Comparison of ENCODE assay signal across 18 cellular contexts in the genomic region with DNA sequence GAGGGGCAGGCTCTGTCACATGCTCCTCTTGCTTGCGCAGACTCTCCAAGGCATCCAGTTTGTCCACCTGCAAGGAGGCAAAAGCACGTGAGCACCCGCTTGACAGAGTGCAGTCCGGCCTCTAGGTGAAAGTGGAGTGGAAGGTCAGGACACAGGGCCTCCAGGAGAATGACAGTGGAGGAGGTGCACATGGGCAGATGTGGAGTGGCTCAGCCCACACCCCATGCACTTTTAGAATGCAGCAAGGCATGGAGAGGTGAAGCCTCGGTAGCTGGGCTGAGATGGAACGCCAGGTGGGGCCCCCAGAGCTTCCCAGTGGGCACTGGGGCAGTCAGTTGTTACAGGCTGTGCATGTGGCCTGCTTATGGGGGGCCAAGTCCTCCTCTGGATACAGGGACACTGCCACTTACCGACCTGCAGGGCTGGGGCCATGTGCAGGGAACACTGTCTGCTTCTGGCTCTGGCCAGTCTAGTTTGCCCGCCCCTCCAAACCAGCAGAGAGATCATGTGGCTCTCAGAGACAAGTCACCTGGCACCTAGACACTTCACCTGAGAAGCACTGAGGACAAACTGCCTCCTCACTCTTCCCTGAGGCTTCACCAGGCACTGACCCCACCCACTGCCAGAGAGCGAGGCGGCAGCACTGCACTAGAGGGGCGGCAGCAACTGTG. TPM values are rescaled to one million over a fixed set of nuclear protein-coding genes. Genes with fewer than 3 reads are reported as not detected.
DNase-seq lines count a peak whose midpoint lies in the region; ATAC-seq and TF ChIP-seq lines count a peak whose summit lies in the region.
"Had no signal": no experiment of that assay in that cellular context is flagged by ENCODE, and none has a peak within 500 bp of the region (broad histone marks: within the 10 kb centered on the region; RNA-seq: fewer than 3 reads in every experiment).

No MANE protein-coding gene starts in this region.

- no peak overlapping the region for H3K27ac ChIP-seq in CD4-positive, alpha-beta T cell (ENCODE audit: low read depth, low read length)

- H3K4me3 Mint-ChIP-seq in activated CD4-positive, alpha-beta T cell treated with anti-CD3 and anti-CD28 coated beads for 36 hours, result no peak overlapping the region
- H3K4me3 Mint-ChIP-seq in CD4-positive, alpha-beta T cell, result peak overlapping the region; percentile 45
- H3K4me3 Mint-ChIP-seq in nephron, result peak overlapping the region in 2 of 3 experiments; percentile 46 to 47
- no peak overlapping the region for H3K4me3 Mint-ChIP-seq in chondrocyte (ENCODE audit: unreplicated experiment)
- H3K4me3 Mint-ChIP-seq: CD8-positive, alpha-beta T cell had no signal

- POLR2A ChIA-PET in activated CD4-positive, alpha-beta T cell treated with anti-CD3 and anti-CD28 coated beads for 36 hours (lab: Charles Lee), result no interaction called here
- POLR2A ChIA-PET in CD4-positive, alpha-beta T cell (lab: Charles Lee), result no interaction called here

- TF ChIP-seq CTCF in CD4-positive, alpha-beta T cell (IDR thresholded peaks at IDR 0.05), result no peak
- TF ChIP-seq CTCF in nephron (IDR thresholded peaks at IDR 0.05; ENCODE audit: unreplicated experiment in 3 of 3), result no peak
- TF ChIP-seq CTCF in chondrocyte (IDR thresholded peaks at IDR 0.05), result no peak

- H3K4me1 ChIP-seq in adipocyte (ENCODE audit: control insufficient read depth, insufficient read depth, low read length), result peaks cover 26% of the 10 kb centered on the region

- no peaks in the 10 kb centered on the region for H3K9me3 ChIP-seq in CD4-positive, alpha-beta T cell (ENCODE audit: control insufficient read depth, low read length)
- no peaks in the 10 kb centered on the region for H3K9me3 ChIP-seq in adipocyte (ENCODE audit: control insufficient read depth, low read length)
- H3K9me3 ChIP-seq: HAP-1 had no signal

- H3K36me3 ChIP-seq in adipocyte (ENCODE audit: control insufficient read depth, insufficient read depth, low read length, severe bottlenecking), result peaks cover 36% of the 10 kb centered on the region

- peaks cover 23% of the 10 kb centered on the region for H3K4me1 Mint-ChIP-seq in activated CD4-positive, alpha-beta T cell treated with anti-CD3 and anti-CD28 coated beads for 36 hours
- peaks cover 18% of the 10 kb centered on the region for H3K4me1 Mint-ChIP-seq in CD4-positive, alpha-beta T cell (ENCODE audit: low read depth)
- H3K4me1 Mint-ChIP-seq in nephron (peaks cover 12% of the 10 kb centered on the region), chondrocyte (ENCODE audit: low read depth) (peaks cover 25% of the 10 kb centered on the region)

- H3K27me3 Mint-ChIP-seq in activated CD4-positive, alpha-beta T cell treated with anti-CD3 and anti-CD28 coated beads for 36 hours, result no peaks in the 10 kb centered on the region
- no peaks in the 10 kb centered on the region for H3K27me3 Mint-ChIP-seq in CD4-positive, alpha-beta T cell
- H3K27me3 Mint-ChIP-seq in nephron (ENCODE audit: low read depth) (no peaks in the 10 kb centered on the region), chondrocyte (ENCODE audit: low read depth) (no peaks in the 10 kb centered on the region)

- CTCF ChIA-PET in activated CD4-positive, alpha-beta T cell treated with anti-CD3 and anti-CD28 coated beads for 36 hours (lab: Charles Lee), result interaction anchor here (0.7 to 3.2 kb wide), 3 partner anchors 36 to 116 kb away, joined by 3 to 18 read pairs (median 6); a partner anchor contains a TSS
- CTCF ChIA-PET in CD4-positive, alpha-beta T cell (lab: Charles Lee), result interaction anchor here (2.1 kb wide), 1 partner anchor 37 kb away, joined by 7 read pairs; a partner anchor contains a TSS

- no peaks in the 10 kb centered on the region for H3K36me3 Mint-ChIP-seq in activated CD4-positive, alpha-beta T cell treated with anti-CD3 and anti-CD28 coated beads for 36 hours (ENCODE audit: low read depth)
- H3K36me3 Mint-ChIP-seq in CD4-positive, alpha-beta T cell (ENCODE audit: low read depth), result no peaks in the 10 kb centered on the region
- H3K36me3 Mint-ChIP-seq in nephron (ENCODE audit: low read depth), result no peaks in the 10 kb centered on the region
- peaks cover 2% of the 10 kb centered on the region for H3K36me3 Mint-ChIP-seq in chondrocyte (ENCODE audit: low read depth)
- H3K36me3 Mint-ChIP-seq: IgD-negative memory B cell had no signal

- intact Hi-C loops in activated CD4-positive, alpha-beta T cell treated with anti-CD3 and anti-CD28 coated beads for 36 hours (cut with DNase I, micrococcal nuclease), result no loop called here
- intact Hi-C loops in CD4-positive, alpha-beta T cell (cut with DNase I, micrococcal nuclease), result loop anchor here in 1 of 2 experiments (2.0 to 5.0 kb wide), 2 partner anchors 266 to 296 kb away; a partner anchor contains a TSS

- ATAC-seq in activated CD4-positive, alpha-beta T cell treated with anti-CD3 and anti-CD28 coated beads for 36 hours, result no peak
- ATAC-seq in CD4-positive, alpha-beta T cell (ENCODE audit: poor library complexity), result no peak
- no peak for ATAC-seq in GM18502 (IDR thresholded peaks at IDR 0.05; ENCODE audit: poor library complexity, unreplicated experiment)
- ATAC-seq: CD8-positive, alpha-beta T cell had no signal

- no peaks in the 10 kb centered on the region for H3K27me3 ChIP-seq in CD4-positive, alpha-beta T cell (ENCODE audit: control insufficient read depth, insufficient read depth, low read length)
- H3K27me3 ChIP-seq in adipocyte (replicated peaks; ENCODE audit: control insufficient read depth, insufficient read depth, low read length), result no peaks in the 10 kb centered on the region

- H3K27ac Mint-ChIP-seq in activated CD4-positive, alpha-beta T cell treated with anti-CD3 and anti-CD28 coated beads for 36 hours, result peak overlapping the region; percentile 60
- H3K27ac Mint-ChIP-seq in CD4-positive, alpha-beta T cell, result no peak overlapping the region
- H3K27ac Mint-ChIP-seq in nephron, result no peak overlapping the region
- H3K27ac Mint-ChIP-seq in chondrocyte (ENCODE audit: unreplicated experiment), result no peak overlapping the region
- H3K27ac Mint-ChIP-seq: CD8-positive, alpha-beta T cell had no signal

- DNase-seq in activated CD4-positive, alpha-beta T cell treated with anti-CD3 and anti-CD28 coated beads for 36 hours, result no peak
- no peak for DNase-seq in activated CD4-positive, alpha-beta T cell treated with anti-CD3 and anti-CD28 coated beads, Interleukin-2, amount 50 U/mL, for 48 hours
- no peak for DNase-seq in CD4-positive, alpha-beta T cell
- DNase-seq in adipocyte (ENCODE audit: low read depth), result no peak
- DNase-seq in stimulated activated CD4-positive, alpha-beta T cell treated with anti-CD3 and anti-CD28 coated beads, Interleukin-4, amount 100 ng/mL, for 1 hour, result no peak
- DNase-seq in chondrocyte (ENCODE audit: low spot score), result no peak
- DNase-seq: CD8-positive, alpha-beta T cell; NCI-H1105; NCI-H1694 treated with DMSO at 0.1 percent for 48 hours; NCI-H774; RPMI8226 had no signal

- H3K9ac ChIP-seq in adipocyte (ENCODE audit: low read length), result peak overlapping the region; percentile 1

- H3K4me3 ChIP-seq in adipocyte (ENCODE audit: low read length), result no peak overlapping the region
- H3K4me3 ChIP-seq: HAP-1 had no signal

- H3K9me3 Mint-ChIP-seq in activated CD4-positive, alpha-beta T cell treated with anti-CD3 and anti-CD28 coated beads for 36 hours (ENCODE audit: low read depth), result no peaks in the 10 kb centered on the region
- no peaks in the 10 kb centered on the region for H3K9me3 Mint-ChIP-seq in CD4-positive, alpha-beta T cell
- no peaks in the 10 kb centered on the region for H3K9me3 Mint-ChIP-seq in nephron
- H3K9me3 Mint-ChIP-seq in chondrocyte (ENCODE audit: low read depth), result no peaks in the 10 kb centered on the region
- H3K9me3 Mint-ChIP-seq: CD8-positive, alpha-beta T cell; IgD-negative memory B cell had no signal

RNA-seq across cellular contexts. Expression of a gene that starts 2.3 kb away (rescaled TPM):
- 10 to 100 TPM; 48.5 to 52.8 TPM for total RNA-seq in activated CD4-positive, alpha-beta T cell treated with anti-CD3 and anti-CD28 coated beads for 36 hours
- 10 to 100 TPM; 17.6 to 18.0 TPM for total RNA-seq in CD4-positive, alpha-beta T cell
- total RNA-seq in chondrocyte, result 101 to 111 TPM (median 107 TPM) in 3 replicates

RNA-seq across cellular contexts. Expression of a gene that starts 30.8 kb away (rescaled TPM):
- total RNA-seq in activated CD4-positive, alpha-beta T cell treated with anti-CD3 and anti-CD28 coated beads for 36 hours, result not detected
- total RNA-seq in CD4-positive, alpha-beta T cell, result not detected
- total RNA-seq in chondrocyte, result not detected in 3 replicates
- total RNA-seq: A172; CD8-positive, alpha-beta T cell; HT1080; LHCN-M2 had no signal

RNA-seq across cellular contexts. Expression of a gene that starts 36.4 kb away (rescaled TPM):
- total RNA-seq in activated CD4-positive, alpha-beta T cell treated with anti-CD3 and anti-CD28 coated beads for 36 hours, result 10 to 100 TPM; 12.9 to 13.4 TPM
- total RNA-seq in CD4-positive, alpha-beta T cell, result 10 to 100 TPM; 56.1 to 58.0 TPM
- 17.8 to 18.3 TPM (median 18.3 TPM) in 3 replicates for total RNA-seq in chondrocyte

RNA-seq across cellular contexts. Expression of a gene that starts 49.8 kb away (rescaled TPM):
- total RNA-seq in activated CD4-positive, alpha-beta T cell treated with anti-CD3 and anti-CD28 coated beads for 36 hours, result not detected
- total RNA-seq in CD4-positive, alpha-beta T cell, result under 1 TPM in 1 of 2 experiments, not detected in 1; 0.31 TPM
- not detected in 3 replicates for total RNA-seq in chondrocyte
- total RNA-seq: A172, HT1080, LHCN-M2 had no signal

RNA-seq across cellular contexts. Expression of a gene that starts 58.7 kb away (rescaled TPM):
- 10 to 100 TPM; 23.7 to 27.5 TPM for total RNA-seq in activated CD4-positive, alpha-beta T cell treated with anti-CD3 and anti-CD28 coated beads for 36 hours
- total RNA-seq in CD4-positive, alpha-beta T cell, result 10 to 100 TPM; 31.9 to 35.5 TPM
- total RNA-seq in chondrocyte, result 44.4 to 55.6 TPM (median 45.8 TPM) in 3 replicates

Comparison
In these comparisons a context has a peak if more than half of its experiments do, and no peak if none do; other contexts are left out.
1. H3K4me3 Mint-ChIP-seq: peak in CD4-positive, alpha-beta T cell (single experiment) and nephron (2 of 3); none in activated CD4-positive, alpha-beta T cell treated with anti-CD3 and anti-CD28 coated beads for 36 hours (single experiment) and chondrocyte (single experiment).